Comparison of ENCODE assay signal across 19 cellular contexts in the genomic region with DNA sequence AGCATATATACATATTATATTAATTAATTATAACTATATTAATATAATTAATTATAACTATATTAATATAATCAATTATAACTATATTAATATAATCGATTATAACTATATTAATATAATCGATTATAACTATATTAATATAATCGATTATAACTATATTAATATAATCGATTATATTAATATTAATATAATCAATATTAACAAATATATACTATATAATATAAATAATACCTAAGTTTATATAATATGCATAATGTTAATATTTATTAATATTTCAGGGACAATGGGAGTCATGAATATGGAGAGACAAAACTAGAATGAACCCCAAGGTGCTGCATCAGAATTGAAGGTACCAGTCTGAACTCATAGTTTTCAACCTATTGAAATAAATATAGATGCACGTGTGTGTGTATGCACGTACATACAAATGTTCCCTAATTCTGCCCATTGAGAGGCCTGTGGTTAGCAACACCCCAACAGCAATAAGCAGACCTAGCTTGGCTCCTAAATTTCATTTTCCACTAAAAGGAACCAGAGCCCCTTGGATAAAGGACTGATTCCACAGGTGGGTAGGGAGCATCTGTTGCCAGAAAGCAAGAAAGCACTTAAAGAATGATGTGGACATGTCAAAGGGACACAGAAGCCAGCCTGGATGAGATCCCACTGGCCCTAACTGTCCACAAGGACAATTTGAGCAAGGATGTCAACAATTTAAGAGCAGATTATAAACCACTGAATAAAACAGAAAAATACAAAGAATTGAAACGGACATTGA. TPM values are rescaled to one million over a fixed set of nuclear protein-coding genes. Genes with fewer than 3 reads are reported as not detected.
DNase-seq lines count a peak whose midpoint lies in the region; ATAC-seq and TF ChIP-seq lines count a peak whose summit lies in the region.
"Had no signal": no experiment of that assay in that cellular context is flagged by ENCODE, and none has a peak within 500 bp of the region (broad histone marks: within the 10 kb centered on the region; RNA-seq: fewer than 3 reads in every experiment).

No MANE protein-coding gene starts in this region.

- peak overlapping the region; percentile 23 for H3K27ac Mint-ChIP-seq in activated naive CD8-positive, alpha-beta T cell
- no peak overlapping the region for H3K27ac Mint-ChIP-seq in activated naive CD8-positive, alpha-beta T cell treated with anti-CD3 and anti-CD28 coated beads, Interleukin-2, amount 50 U/mL, for 24 hours

- intact Hi-C loops in transverse colon (cut with DNase I; ENCODE audit: low total_unique reads): no loop called here

- no peak for DNase-seq in activated naive CD8-positive, alpha-beta T cell treated with anti-CD3 and anti-CD28 coated beads, Interleukin-2, amount 50 U/mL, for 24 hours
- no peak for DNase-seq in adipocyte (ENCODE audit: low read depth)
- no peak for DNase-seq in transverse colon
- DNase-seq in DMS53 (lab: John Stamatoyannopoulos, UW): no peak
- DNase-seq in HCEC 1CT: no peak
- DNase-seq: activated CD4-positive, alpha-beta T cell treated with anti-CD3 and anti-CD28 coated beads, Interleukin-2, amount 50 U/mL, for 1 hour; dermis blood vessel endothelial cell; foreskin fibroblast; NCI-H146; NCI-H774; stimulated activated CD4-positive, alpha-beta T cell treated with anti-CD3 and anti-CD28 coated beads, Interleukin-15, amount 100 ng/mL, for 24 hours; stimulated activated CD8-positive, alpha-beta memory T cell treated with anti-CD3 and anti-CD28 coated beads, Interleukin-4, amount 100 ng/mL, for 48 hours; SW 1271 had no signal

- H3K36me3 ChIP-seq in adipocyte (ENCODE audit: control insufficient read depth, insufficient read depth, low read length, severe bottlenecking) (peaks cover 30% of the 10 kb centered on the region), mesodermal cell (ENCODE audit: control insufficient read depth, insufficient read depth, low read length) (peaks cover 63% of the 10 kb centered on the region), transverse colon (peaks cover 0 to 6% (median 0%) of the 10 kb centered on the region in 4 donors)

- peak overlapping the region; percentile 57 for H3K27ac ChIP-seq in mesodermal cell (ENCODE audit: low read depth, low read length, severe bottlenecking)
- H3K27ac ChIP-seq in transverse colon: peak overlapping the region in 3 of 4 donors; percentile 38 to 88 (median 83)

- H3K9me3 ChIP-seq in adipocyte (ENCODE audit: control insufficient read depth, low read length): no peaks in the 10 kb centered on the region
- H3K9me3 ChIP-seq in mesodermal cell (ENCODE audit: control insufficient read depth, low read length): no peaks in the 10 kb centered on the region
- no peaks in the 10 kb centered on the region for H3K9me3 ChIP-seq in transverse colon

- H3K4me3 ChIP-seq in adipocyte (ENCODE audit: low read length): no peak overlapping the region
- no peak overlapping the region for H3K4me3 ChIP-seq in mesodermal cell (ENCODE audit: extremely low read depth, insufficient read depth, low read length, poor library complexity, severe bottlenecking)
- no peak overlapping the region for H3K4me3 ChIP-seq in transverse colon

- no peaks in the 10 kb centered on the region for H3K27me3 ChIP-seq in adipocyte (replicated peaks; ENCODE audit: control insufficient read depth, insufficient read depth, low read length)
- no peaks in the 10 kb centered on the region for H3K27me3 ChIP-seq in transverse colon

- in situ Hi-C loops in transverse colon (cut with MboI; ENCODE audit: low pct_ligation_motif_present in 1 of 4, low pct_unique_long_range_greater_than_20kb in 1 of 4, low sequenced_read_pairs in 3 of 4): no loop called here

- TF ChIP-seq POLR2A in transverse colon (IDR thresholded peaks at IDR 0.05): no peak

- TF ChIP-seq EP300 in transverse colon (IDR thresholded peaks at IDR 0.05; ENCODE audit: low read depth): no peak

- H3K27me3 Mint-ChIP-seq in activated naive CD8-positive, alpha-beta T cell: no peaks in the 10 kb centered on the region
- no peaks in the 10 kb centered on the region for H3K27me3 Mint-ChIP-seq in activated naive CD8-positive, alpha-beta T cell treated with anti-CD3 and anti-CD28 coated beads, Interleukin-2, amount 50 U/mL, for 24 hours

- no peaks in the 10 kb centered on the region for H3K9me3 Mint-ChIP-seq in activated naive CD8-positive, alpha-beta T cell (ENCODE audit: low read depth)
- H3K9me3 Mint-ChIP-seq in activated naive CD8-positive, alpha-beta T cell treated with anti-CD3 and anti-CD28 coated beads, Interleukin-2, amount 50 U/mL, for 24 hours: no peaks in the 10 kb centered on the region
- H3K9me3 Mint-ChIP-seq: activated naive CD4-positive, alpha-beta T cell treated with anti-CD3 and anti-CD28 coated beads, Interleukin-2, amount 50 U/mL, for 72 hours; neural crest cell had no signal

- peaks cover 82% of the 10 kb centered on the region for H3K4me1 ChIP-seq in adipocyte (ENCODE audit: control insufficient read depth, insufficient read depth, low read length)
- H3K4me1 ChIP-seq in mesodermal cell (ENCODE audit: control insufficient read depth, insufficient read depth, low read length, poor library complexity, severe bottlenecking): peaks cover 86% of the 10 kb centered on the region
- peaks cover 29 to 58% (median 44%) of the 10 kb centered on the region in 4 donors for H3K4me1 ChIP-seq in transverse colon

- peaks cover 36% of the 10 kb centered on the region for H3K4me1 Mint-ChIP-seq in activated naive CD8-positive, alpha-beta T cell (ENCODE audit: low read depth)
- H3K4me1 Mint-ChIP-seq in activated naive CD8-positive, alpha-beta T cell treated with anti-CD3 and anti-CD28 coated beads, Interleukin-2, amount 50 U/mL, for 24 hours: peaks cover 63% of the 10 kb centered on the region

- WGBS in mesodermal cell (ENCODE audit: insufficient coverage in 2 of 2), 2 experiments: no CpG with 5 or more reads among the region's 7 CpGs
- 82 to 83% methylated on average over 3 to 7 of the region's 7 CpGs for WGBS in transverse colon (ENCODE audit: low coverage in 1 of 2), 2 donors

- H3K4me3 Mint-ChIP-seq in activated naive CD8-positive, alpha-beta T cell: no peak overlapping the region
- no peak overlapping the region for H3K4me3 Mint-ChIP-seq in activated naive CD8-positive, alpha-beta T cell treated with anti-CD3 and anti-CD28 coated beads, Interleukin-2, amount 50 U/mL, for 24 hours

- peaks cover 14% of the 10 kb centered on the region for H3K36me3 Mint-ChIP-seq in activated naive CD8-positive, alpha-beta T cell
- peaks cover 38% of the 10 kb centered on the region for H3K36me3 Mint-ChIP-seq in activated naive CD8-positive, alpha-beta T cell treated with anti-CD3 and anti-CD28 coated beads, Interleukin-2, amount 50 U/mL, for 24 hours (ENCODE audit: low read depth)

- TF ChIP-seq CTCF in transverse colon (IDR thresholded peaks at IDR 0.05): no peak

- peak overlapping the region; percentile 16 for H3K9ac ChIP-seq in adipocyte (ENCODE audit: low read length)

- no peak for ATAC-seq in activated naive CD8-positive, alpha-beta T cell treated with anti-CD3 and anti-CD28 coated beads, Interleukin-2, amount 50 U/mL, for 24 hours
- ATAC-seq in HG03097 (IDR thresholded peaks at IDR 0.05; ENCODE audit: low FRiP score, unreplicated experiment): no peak
- ATAC-seq: activated naive CD4-positive, alpha-beta T cell treated with anti-CD3 and anti-CD28 coated beads, Interleukin-2, amount 50 U/mL, for 72 hours had no signal

RNA-seq across cellular contexts. Expression of a gene that starts 21.3 kb away (rescaled TPM):
- polyA plus RNA-seq in mesodermal cell (2013, experiment 1 of 2): 39.1 TPM
- polyA plus RNA-seq in mesodermal cell (2013, experiment 2 of 2): 31.0 TPM
- 10 to 100 TPM; 15.0 to 39.0 (median 18.9) TPM for total RNA-seq in transverse colon

RNA-seq across cellular contexts. Expression of a gene that starts 43.8 kb away (rescaled TPM):
- polyA plus RNA-seq in mesodermal cell (2013, experiment 1 of 2): not detected
- not detected for polyA plus RNA-seq in mesodermal cell (2013, experiment 2 of 2)
- total RNA-seq in transverse colon: 1 to 10 TPM in 3 of 4 donors, not detected in 1; 3.7 to 7.1 (median 4.4) TPM
- total RNA-seq: activated naive CD4-positive, alpha-beta T cell treated with anti-CD3 and anti-CD28 coated beads, Interleukin-2, amount 50 U/mL, for 72 hours; kidney epithelial cell; neural crest cell had no signal
